ENCODE assay signal across 1 cellular context in genomic region chr9:18263367-18263766, GRCh38.
TF ChIP-seq lines count a peak whose summit lies in the region.

No MANE protein-coding gene starts in this region.

TF ChIP-seq in GM23338, 12 proteins besides CTCF, POLR2A, EP300 and RAD21:
- TF ChIP-seq ZNF462 (CRISPR knock-in tag; IDR thresholded peaks at IDR 0.05) (peak; percentile 42; the same call in 1 of the 2 replicates), POLR2AphosphoS5 (IDR thresholded peaks at IDR 0.05; ENCODE audit: low read depth) (no peak)
